In genomic region chr16:84768798-84769177, GRCh38 we compare ENCODE assay signal across 26 cellular contexts.
"Had no signal": no experiment of that assay in that cellular context is flagged by ENCODE, and none has a peak within 500 bp of the region (broad histone marks: within the 10 kb centered on the region; RNA-seq: fewer than 3 reads in every experiment).

No MANE protein-coding gene starts in this region.

- H3K27ac Mint-ChIP-seq: stimulated activated naive B cell treated with anti-CD40 and anti-IgM and Interleukin-4, amounts not matched to agents 10 μg/mL and 1 μg/mL and 100 μg/mL, for 72 hours had no signal

- H3K27ac ChIP-seq: breast epithelium, esophagus muscularis mucosa, foreskin keratinocyte, heart left ventricle, parathyroid adenoma, psoas muscle, VCaP had no signal

- H3K4me3 Mint-ChIP-seq: activated CD4-positive, alpha-beta memory T cell treated with anti-CD3 and anti-CD28 coated beads for 36 hours; activated naive CD8-positive, alpha-beta T cell treated with anti-CD3 and anti-CD28 coated beads, Interleukin-2, amount 50 U/mL, for 24 hours; activated T-cell treated with anti-CD3 and anti-CD28 coated beads, Interleukin-2, amount 50 U/mL, for 24 hours; dendritic cell treated with granulocyte-macrophage colony-stimulating factor and Interleukin-4, amounts not matched to agents 40 ng/mL and 50 ng/mL, for 4 days; mesothelial cell of epicardium; naive B cell; neural crest cell; stimulated activated naive B cell treated with anti-CD40 and anti-IgM and Interleukin-4, amounts not matched to agents 10 μg/mL and 1 μg/mL and 100 μg/mL, for 72 hours had no signal

- H3K9me3 ChIP-seq: breast epithelium, esophagus muscularis mucosa, heart left ventricle, psoas muscle, sigmoid colon, tibial nerve had no signal

- FAIRE-seq: small intestine, TTC549 had no signal

- DNase-seq: activated CD4-positive, alpha-beta memory T cell treated with anti-CD3 and anti-CD28 coated beads for 36 hours; activated CD4-positive, alpha-beta T cell treated with anti-CD3 and anti-CD28 coated beads for 4 hours; activated CD8-positive, alpha-beta memory T cell treated with anti-CD3 and anti-CD28 coated beads, Interleukin-2, amount 50 U/mL, for 4 hours; activated naive CD8-positive, alpha-beta T cell treated with anti-CD3 and anti-CD28 coated beads, Interleukin-2, amount 50 U/mL, for 24 hours; activated T-cell treated with anti-CD3 and anti-CD28 coated beads, Interleukin-2, amount 50 U/mL, for 24 hours; amygdala; foreskin keratinocyte; heart left ventricle; naive B cell; nucleus accumbens; psoas muscle; small intestine; stimulated activated CD4-positive, alpha-beta T cell treated with anti-CD3 and anti-CD28 coated beads, Interleukin-4, amount 100 ng/mL, for 24 hours; stimulated activated naive B cell treated with anti-CD40 and anti-IgM and Interleukin-4, amounts not matched to agents 10 μg/mL and 1 μg/mL and 100 μg/mL, for 72 hours; T-helper 9 cell had no signal

- H3K27me3 ChIP-seq: breast epithelium, esophagus muscularis mucosa, foreskin keratinocyte, heart left ventricle, sigmoid colon, tibial nerve had no signal

- H3K9me3 Mint-ChIP-seq: activated CD4-positive, alpha-beta memory T cell treated with anti-CD3 and anti-CD28 coated beads for 36 hours; activated naive CD8-positive, alpha-beta T cell treated with anti-CD3 and anti-CD28 coated beads, Interleukin-2, amount 50 U/mL, for 24 hours; activated T-cell treated with anti-CD3 and anti-CD28 coated beads, Interleukin-2, amount 50 U/mL, for 24 hours; activated T-helper 2 cell treated with anti-CD3 and anti-CD28 coated beads, Interferon-gamma antibody, Interleukin-2, Interleukin-4, amounts not matched to agents 10 μg/mL and 5 μg/mL and 100 μg/mL, durations not matched to agents 14 hours and 24 hours and 36 hours; dendritic cell treated with granulocyte-macrophage colony-stimulating factor and Interleukin-4, amounts not matched to agents 40 ng/mL and 50 ng/mL, for 4 days; mesothelial cell of epicardium; naive B cell; neural crest cell; stimulated activated naive B cell treated with anti-CD40 and anti-IgM and Interleukin-4, amounts not matched to agents 10 μg/mL and 1 μg/mL and 100 μg/mL, for 72 hours had no signal

- H3K27me3 Mint-ChIP-seq: activated CD4-positive, alpha-beta memory T cell treated with anti-CD3 and anti-CD28 coated beads for 36 hours; activated naive CD8-positive, alpha-beta T cell treated with anti-CD3 and anti-CD28 coated beads, Interleukin-2, amount 50 U/mL, for 24 hours; activated T-cell treated with anti-CD3 and anti-CD28 coated beads, Interleukin-2, amount 50 U/mL, for 24 hours; dendritic cell treated with granulocyte-macrophage colony-stimulating factor and Interleukin-4, amounts not matched to agents 40 ng/mL and 50 ng/mL, for 4 days; naive B cell; stimulated activated naive B cell treated with anti-CD40 and anti-IgM and Interleukin-4, amounts not matched to agents 10 μg/mL and 1 μg/mL and 100 μg/mL, for 72 hours had no signal

- H3K4me3 ChIP-seq: breast epithelium, esophagus muscularis mucosa, heart left ventricle, psoas muscle, sigmoid colon, tibial nerve had no signal

- H3K4me1 Mint-ChIP-seq: neural crest cell had no signal

- ATAC-seq: activated naive CD8-positive, alpha-beta T cell treated with anti-CD3 and anti-CD28 coated beads, Interleukin-2, amount 50 U/mL, for 24 hours; foreskin keratinocyte; heart left ventricle; stimulated activated naive B cell treated with anti-CD40 and anti-IgM and Interleukin-4, amounts not matched to agents 10 μg/mL and 1 μg/mL and 100 μg/mL, for 72 hours had no signal

- H3K4me1 ChIP-seq: breast epithelium, foreskin keratinocyte, parathyroid adenoma had no signal
